9 cellular contexts compared by ENCODE assay signal in genomic region chr19:51712461-51713081, GRCh38. TPM values are rescaled to one million over a fixed set of nuclear protein-coding genes. Genes with fewer than 3 reads are reported as not detected.
DNase-seq lines count a peak whose midpoint lies in the region; ATAC-seq and TF ChIP-seq lines count a peak whose summit lies in the region.
"Had no signal": no experiment of that assay in that cellular context is flagged by ENCODE, and none has a peak within 500 bp of the region (broad histone marks: within the 10 kb centered on the region; RNA-seq: fewer than 3 reads in every experiment).

No MANE protein-coding gene starts in this region.

- POLR2A ChIA-PET in SK-N-SH (lab: Yijun Ruan, JAX): no interaction called here

- no peaks in the 10 kb centered on the region for H4K20me1 ChIP-seq in SK-N-SH (ENCODE audit: insufficient read depth)

- no peaks in the 10 kb centered on the region for H3K4me1 ChIP-seq in SK-N-SH (ENCODE audit: control insufficient read depth in 1 of 2, insufficient read depth in 2 of 2, low read depth in 1 of 2, low read length in 1 of 2)
- H3K4me1 ChIP-seq: HAP-1 had no signal

- no peak overlapping the region for H3K4me2 ChIP-seq in SK-N-SH

- no peak overlapping the region for H3K9ac ChIP-seq in SK-N-SH

- H3K36me3 ChIP-seq in SK-N-SH (replicated peaks in 1 of 2; ENCODE audit: control insufficient read depth in 1 of 2, insufficient read depth in 2 of 2, low read length in 1 of 2): peaks cover 2 to 11% of the 10 kb centered on the region in 2 experiments
- H3K36me3 ChIP-seq: HAP-1 had no signal

- CTCF ChIA-PET in SK-N-SH (lab: Yijun Ruan, JAX): interaction anchor here (1.3 kb wide), 2 partner anchors 9 to 65 kb away, joined by 3 to 5 read pairs; no protein-coding TSS in a partner anchor

- TF ChIP-seq EP300 in SK-N-SH (IDR thresholded peaks at IDR 0.05; ENCODE audit: borderline replicate concordance in 1 of 2, low read depth in 1 of 2, low read length in 1 of 2): no peak

- 26% methylated on average over 9 of the region's 9 CpGs for WGBS in SK-N-SH (ENCODE audit: low lambda C conversion rate)

- no peaks in the 10 kb centered on the region for H3K79me2 ChIP-seq in SK-N-SH (ENCODE audit: insufficient read depth)

- H3K27me3 ChIP-seq in HL-60 (ENCODE audit: insufficient read depth, poor library complexity, severe bottlenecking): no peaks in the 10 kb centered on the region
- peaks cover 12% of the 10 kb centered on the region; the same call in 1 of the 2 replicates for H3K27me3 ChIP-seq in SK-N-SH (ENCODE audit: insufficient read depth)

- DNase-seq in COLO668 (lab: John Stamatoyannopoulos, UW; ENCODE audit: unreplicated experiment): peak; percentile 31
- DNase-seq in HL-60 (ENCODE audit: low read depth in 1 of 2, low spot score in 1 of 2): peak in 1 of 2 experiments; percentile 52
- DNase-seq in SK-N-SH: no peak
- DNase-seq in iPS-NIHi11 (ENCODE audit: low spot score): peak; percentile 83
- DNase-seq in NCI-H2081 treated with DMSO at 0.1 percent for 48 hours (lab: John Stamatoyannopoulos, UW): no peak
- no peak for DNase-seq in NK-92 treated with Interleukin-12 subunit alpha and Interleukin-12 subunit beta, amount 100 ng/mL, for 24 hours (lab: John Stamatoyannopoulos, UW)
- no peak for DNase-seq in SKM-1 (lab: John Stamatoyannopoulos, UW; ENCODE audit: unreplicated experiment)

- no peak overlapping the region for H2AFZ ChIP-seq in SK-N-SH (ENCODE audit: low read depth)

- H3F3A ChIP-seq in SK-N-SH (replicated peaks; ENCODE audit: insufficient read depth): peaks cover 29% of the 10 kb centered on the region

- peak; percentile 37 for TF ChIP-seq RAD21 in SK-N-SH (IDR thresholded peaks at IDR 0.05; ENCODE audit: low read length)

- ATAC-seq in GM21367 (IDR thresholded peaks at IDR 0.05; ENCODE audit: unreplicated experiment): no peak

- no peak overlapping the region for H3K27ac ChIP-seq in HL-60 (replicated peaks)
- H3K27ac ChIP-seq in SK-N-SH (ENCODE audit: low read depth in 2 of 2, low read length in 1 of 2): no peak overlapping the region

- peak; percentile 36 for TF ChIP-seq CTCF in HL-60 (IDR thresholded peaks at IDR 0.05; ENCODE audit: insufficient read depth, low read length)
- TF ChIP-seq CTCF in SK-N-SH (IDR thresholded peaks at IDR 0.05): peak; percentile 62

- H3K9me3 ChIP-seq in SK-N-SH: no peaks in the 10 kb centered on the region
- H3K9me3 ChIP-seq: HAP-1 had no signal

- no peak overlapping the region for H3K4me3 ChIP-seq in HL-60 (replicated peaks; ENCODE audit: insufficient read depth, low read length)
- no peak overlapping the region for H3K4me3 ChIP-seq in SK-N-SH (ENCODE audit: low read depth in 2 of 2, low read length in 1 of 2)
- H3K4me3 ChIP-seq: HAP-1 had no signal

- H3K9me2 ChIP-seq in SK-N-SH: no peaks in the 10 kb centered on the region

TF ChIP-seq in SK-N-SH, 30 proteins besides CTCF, POLR2A, EP300 and RAD21:
- TF ChIP-seq SMC3 (IDR thresholded peaks at IDR 0.05; ENCODE audit: low read depth, low read length) (peak; percentile 38), GABPA (IDR thresholded peaks at IDR 0.05; ENCODE audit: low read depth) (no peak)

RNA-seq across cellular contexts. Expression of gene HAS1, which starts 11.2 kb away (rescaled TPM):
- polyA plus RNA-seq in SK-N-SH (2012; rRNA removed): not detected in 2 replicates
- not detected in 2 replicates for polyA plus RNA-seq in SK-N-SH (2012; cell fraction: cytosol; rRNA removed)
- polyA plus RNA-seq in SK-N-SH (2012; cell fraction: nucleus; rRNA removed): 0.04 and 0.06 TPM in 2 replicates

RNA-seq across cellular contexts. Expression of gene SPACA6, which starts 19.4 kb away (rescaled TPM):
- 12.6 and 15.8 TPM in 2 replicates for polyA plus RNA-seq in SK-N-SH (2012; rRNA removed)
- polyA plus RNA-seq in SK-N-SH (2012; cell fraction: cytosol; rRNA removed): 4.5 and 7.2 TPM in 2 replicates
- polyA plus RNA-seq in SK-N-SH (2012; cell fraction: nucleus; rRNA removed): 97.2 and 166 TPM in 2 replicates

RNA-seq across cellular contexts. Expression of gene FPR1, which starts 39.1 kb away (rescaled TPM):
- 0.03 TPM in 1 of 2 replicates, not detected in the other for polyA plus RNA-seq in SK-N-SH (2012; rRNA removed)
- not detected in 2 replicates for polyA plus RNA-seq in SK-N-SH (2012; cell fraction: cytosol; rRNA removed)
- 0.08 TPM in 1 of 2 replicates, not detected in the other for polyA plus RNA-seq in SK-N-SH (2012; cell fraction: nucleus; rRNA removed)

RNA-seq across cellular contexts. Expression of gene FPR2, which starts 48.4 kb away (rescaled TPM):
- polyA plus RNA-seq in SK-N-SH (2012; rRNA removed): not detected in 2 replicates
- not detected in 2 replicates for polyA plus RNA-seq in SK-N-SH (2012; cell fraction: cytosol; rRNA removed)
- not detected in 2 replicates for polyA plus RNA-seq in SK-N-SH (2012; cell fraction: nucleus; rRNA removed)

Comparison
In these comparisons a context has a peak if more than half of its experiments do, and no peak if none do; other contexts are left out.
1. DNase-seq: peak in COLO668 (single experiment) and iPS-NIHi11 (single experiment); none in SK-N-SH (single experiment), NCI-H2081 treated with DMSO at 0.1 percent for 48 hours (single experiment), NK-92 treated with Interleukin-12 subunit alpha and Interleukin-12 subunit beta, amount 100 ng/mL, for 24 hours (single experiment) and SKM-1 (single experiment).